In genomic region chr6:53311586-53311935, GRCh38 we compare ENCODE assay signal across 16 cellular contexts. TPM values are rescaled to one million over a fixed set of nuclear protein-coding genes. Genes with fewer than 3 reads are reported as not detected.
DNase-seq lines count a peak whose midpoint lies in the region; ATAC-seq and TF ChIP-seq lines count a peak whose summit lies in the region.
"Had no signal": no experiment of that assay in that cellular context is flagged by ENCODE, and none has a peak within 500 bp of the region (broad histone marks: within the 10 kb centered on the region; RNA-seq: fewer than 3 reads in every experiment).

No MANE protein-coding gene starts in this region.

- H3K4me1 Mint-ChIP-seq in activated CD4-positive, alpha-beta T cell treated with anti-CD3 and anti-CD28 coated beads, Interleukin-2, amount 10 ng/mL, durations not matched to agents 24 days and 14 days, result peaks cover 78% of the 10 kb centered on the region
- peaks cover 88% of the 10 kb centered on the region for H3K4me1 Mint-ChIP-seq in activated CD4-positive, alpha-beta T cell treated with anti-CD3 and anti-CD28 coated beads, Interleukin-2, amount 10 ng/mL, durations not matched to agents 7 days and 5 days
- H3K4me1 Mint-ChIP-seq in HFFc6 (ENCODE audit: low read depth) (peaks cover 98% of the 10 kb centered on the region), naive B cell (peaks cover 78 to 96% (median 89%) of the 10 kb centered on the region in 3 donors)
- peaks cover 92% of the 10 kb centered on the region for H3K4me1 Mint-ChIP-seq in activated T-helper 2 cell treated with anti-CD3 and anti-CD28 coated beads, Interferon-gamma antibody, Interleukin-2, Interleukin-4, amounts not matched to agents 10 μg/mL and 5 μg/mL and 100 μg/mL, durations not matched to agents 14 hours and 24 hours and 36 hours (ENCODE audit: low read depth)

- no peak overlapping the region for H3K4me3 Mint-ChIP-seq in activated CD4-positive, alpha-beta T cell treated with anti-CD3 and anti-CD28 coated beads, Interleukin-2, amount 10 ng/mL, durations not matched to agents 24 days and 14 days
- no peak overlapping the region for H3K4me3 Mint-ChIP-seq in activated CD4-positive, alpha-beta T cell treated with anti-CD3 and anti-CD28 coated beads, Interleukin-2, amount 10 ng/mL, durations not matched to agents 7 days and 5 days
- H3K4me3 Mint-ChIP-seq in HFFc6 (peak overlapping the region; percentile 15; the same call in 1 of the 2 replicates), naive B cell (peak overlapping the region in 3 of 8 donors; percentile 20 to 81 (median 32))
- peak overlapping the region; percentile 8 for H3K4me3 Mint-ChIP-seq in activated T-helper 2 cell treated with anti-CD3 and anti-CD28 coated beads, Interferon-gamma antibody, Interleukin-2, Interleukin-4, amounts not matched to agents 10 μg/mL and 5 μg/mL and 100 μg/mL, durations not matched to agents 14 hours and 24 hours and 36 hours (ENCODE audit: low read depth)

- no peak for TF ChIP-seq CTCF in HFFc6 (IDR thresholded peaks at IDR 0.05)

- H3K27ac Mint-ChIP-seq in activated CD4-positive, alpha-beta T cell treated with anti-CD3 and anti-CD28 coated beads, Interleukin-2, amount 10 ng/mL, durations not matched to agents 24 days and 14 days, result peak overlapping the region; percentile 72
- no peak overlapping the region for H3K27ac Mint-ChIP-seq in activated CD4-positive, alpha-beta T cell treated with anti-CD3 and anti-CD28 coated beads, Interleukin-2, amount 10 ng/mL, durations not matched to agents 7 days and 5 days
- H3K27ac Mint-ChIP-seq in HFFc6, result peak overlapping the region; percentile 25
- H3K27ac Mint-ChIP-seq in activated T-helper 2 cell treated with anti-CD3 and anti-CD28 coated beads, Interferon-gamma antibody, Interleukin-2, Interleukin-4, amounts not matched to agents 10 μg/mL and 5 μg/mL and 100 μg/mL, durations not matched to agents 14 hours and 24 hours and 36 hours, result peak overlapping the region; percentile 74
- H3K27ac Mint-ChIP-seq in naive B cell, result peak overlapping the region; percentile 63 to 97 (median 91)
- H3K27ac Mint-ChIP-seq: progenitor cell of endocrine pancreas had no signal

- ATAC-seq in naive B cell (ENCODE audit: low read depth in 2 of 2), result no peak
- no peak for ATAC-seq in GM19452 (IDR thresholded peaks at IDR 0.05; ENCODE audit: unreplicated experiment)
- ATAC-seq: A549 had no signal

- H3K9me3 Mint-ChIP-seq in activated CD4-positive, alpha-beta T cell treated with anti-CD3 and anti-CD28 coated beads, Interleukin-2, amount 10 ng/mL, durations not matched to agents 24 days and 14 days, result no peaks in the 10 kb centered on the region
- H3K9me3 Mint-ChIP-seq in activated CD4-positive, alpha-beta T cell treated with anti-CD3 and anti-CD28 coated beads, Interleukin-2, amount 10 ng/mL, durations not matched to agents 7 days and 5 days, result no peaks in the 10 kb centered on the region
- peaks cover 6% of the 10 kb centered on the region; the same call in 1 of the 2 replicates for H3K9me3 Mint-ChIP-seq in HFFc6
- no peaks in the 10 kb centered on the region for H3K9me3 Mint-ChIP-seq in activated T-helper 2 cell treated with anti-CD3 and anti-CD28 coated beads, Interferon-gamma antibody, Interleukin-2, Interleukin-4, amounts not matched to agents 10 μg/mL and 5 μg/mL and 100 μg/mL, durations not matched to agents 14 hours and 24 hours and 36 hours
- H3K9me3 Mint-ChIP-seq in naive B cell, result no peaks in the 10 kb centered on the region

- H3K27me3 Mint-ChIP-seq in activated CD4-positive, alpha-beta T cell treated with anti-CD3 and anti-CD28 coated beads, Interleukin-2, amount 10 ng/mL, durations not matched to agents 24 days and 14 days, result no peaks in the 10 kb centered on the region
- H3K27me3 Mint-ChIP-seq in activated CD4-positive, alpha-beta T cell treated with anti-CD3 and anti-CD28 coated beads, Interleukin-2, amount 10 ng/mL, durations not matched to agents 7 days and 5 days, result no peaks in the 10 kb centered on the region
- H3K27me3 Mint-ChIP-seq in HFFc6 (ENCODE audit: insufficient read depth) (no peaks in the 10 kb centered on the region; the same call in 1 of the 2 replicates), naive B cell (no peaks in the 10 kb centered on the region)
- no peaks in the 10 kb centered on the region for H3K27me3 Mint-ChIP-seq in activated T-helper 2 cell treated with anti-CD3 and anti-CD28 coated beads, Interferon-gamma antibody, Interleukin-2, Interleukin-4, amounts not matched to agents 10 μg/mL and 5 μg/mL and 100 μg/mL, durations not matched to agents 14 hours and 24 hours and 36 hours (ENCODE audit: low read depth)
- H3K27me3 Mint-ChIP-seq: progenitor cell of endocrine pancreas had no signal

- intact Hi-C loops in activated CD4-positive, alpha-beta T cell treated with anti-CD3 and anti-CD28 coated beads, Interleukin-2, amount 10 ng/mL, durations not matched to agents 24 days and 14 days (cut with micrococcal nuclease), result no loop called here
- intact Hi-C loops in activated T-helper 2 cell treated with anti-CD3 and anti-CD28 coated beads, Interferon-gamma antibody, Interleukin-2, Interleukin-4, amounts not matched to agents 10 μg/mL and 5 μg/mL and 100 μg/mL, durations not matched to agents 14 hours and 24 hours and 36 hours (cut with micrococcal nuclease), result no loop called here

- POLR2A ChIA-PET in activated CD4-positive, alpha-beta T cell treated with anti-CD3 and anti-CD28 coated beads, Interleukin-2, amount 10 ng/mL, durations not matched to agents 7 days and 5 days (lab: Charles Lee), result no interaction called here

- H3K36me3 Mint-ChIP-seq in activated CD4-positive, alpha-beta T cell treated with anti-CD3 and anti-CD28 coated beads, Interleukin-2, amount 10 ng/mL, durations not matched to agents 24 days and 14 days (ENCODE audit: low read depth), result peaks cover 11% of the 10 kb centered on the region
- H3K36me3 Mint-ChIP-seq in activated CD4-positive, alpha-beta T cell treated with anti-CD3 and anti-CD28 coated beads, Interleukin-2, amount 10 ng/mL, durations not matched to agents 7 days and 5 days (ENCODE audit: low read depth), result peaks cover 21% of the 10 kb centered on the region
- peaks cover 9% of the 10 kb centered on the region for H3K36me3 Mint-ChIP-seq in HFFc6 (ENCODE audit: low read depth)
- H3K36me3 Mint-ChIP-seq in activated T-helper 2 cell treated with anti-CD3 and anti-CD28 coated beads, Interferon-gamma antibody, Interleukin-2, Interleukin-4, amounts not matched to agents 10 μg/mL and 5 μg/mL and 100 μg/mL, durations not matched to agents 14 hours and 24 hours and 36 hours (ENCODE audit: low read depth), result peaks cover 25% of the 10 kb centered on the region
- peaks cover 0 to 5% of the 10 kb centered on the region in 2 donors for H3K36me3 Mint-ChIP-seq in naive B cell

- DNase-seq in activated CD4-positive, alpha-beta T cell treated with anti-CD3 and anti-CD28 coated beads, Interleukin-2, amount 10 ng/mL, durations not matched to agents 24 days and 14 days, result no peak
- DNase-seq in activated CD4-positive, alpha-beta T cell treated with anti-CD3 and anti-CD28 coated beads, Interleukin-2, amount 10 ng/mL, durations not matched to agents 7 days and 5 days, result no peak
- DNase-seq in HFFc6, result peak; percentile 53
- DNase-seq in activated T-helper 2 cell treated with anti-CD3 and anti-CD28 coated beads, Interferon-gamma antibody, Interleukin-2, Interleukin-4, amounts not matched to agents 10 μg/mL and 5 μg/mL and 100 μg/mL, durations not matched to agents 14 hours and 24 hours and 36 hours (ENCODE audit: low spot score), result no peak
- no peak for DNase-seq in naive B cell
- no peak for DNase-seq in MV-4-11 (lab: John Stamatoyannopoulos, UW)
- no peak for DNase-seq in putamen (ENCODE audit: low spot score)
- DNase-seq: activated CD4-positive, alpha-beta T cell treated with anti-CD3 and anti-CD28 coated beads, Interleukin-2, amount 50 U/mL, for 48 hours; Calu3; effector CD4-positive, alpha-beta T cell; left ventricle myocardium inferior; spleen; T1000 had no signal

- CTCF ChIA-PET in activated CD4-positive, alpha-beta T cell treated with anti-CD3 and anti-CD28 coated beads, Interleukin-2, amount 10 ng/mL, durations not matched to agents 7 days and 5 days (lab: Charles Lee), result interaction anchor here (1.1 to 3.2 kb wide), 3 partner anchors 10 to 17 kb away, joined by 7 to 13 read pairs (median 11); no protein-coding TSS in a partner anchor

RNA-seq across cellular contexts. Expression of gene ELOVL5, which starts 37.2 kb away (rescaled TPM):
- 122 and 126 TPM in 2 replicates for total RNA-seq in activated CD4-positive, alpha-beta T cell treated with anti-CD3 and anti-CD28 coated beads, Interleukin-2, amount 10 ng/mL, durations not matched to agents 24 days and 14 days
- total RNA-seq in activated CD4-positive, alpha-beta T cell treated with anti-CD3 and anti-CD28 coated beads, Interleukin-2, amount 10 ng/mL, durations not matched to agents 7 days and 5 days, result 100 to 1,000 TPM; 124 to 152 TPM
- total RNA-seq in HFFc6 (2021; fragmentation: NEBNext Ultra II Directional; extraction: Animal tissue kit (Norgen Biotek cat#: 25700)), result 100 to 1,000 TPM in 2 of 6 experiments, 10 to 100 TPM in 4; 82.0 to 104 (median 89.1) TPM
- total RNA-seq in activated T-helper 2 cell treated with anti-CD3 and anti-CD28 coated beads, Interferon-gamma antibody, Interleukin-2, Interleukin-4, amounts not matched to agents 10 μg/mL and 5 μg/mL and 100 μg/mL, durations not matched to agents 14 hours and 24 hours and 36 hours, result 122 and 133 TPM in 2 replicates
- polyA plus RNA-seq in naive B cell (ENCODE audit: low read depth in 6 of 6), result 100 to 1,000 TPM; 124 to 200 (median 166) TPM

Comparison
In these comparisons a context has a peak if more than half of its experiments do, and no peak if none do; other contexts are left out.
1. H3K4me3 Mint-ChIP-seq: peak in HFFc6 (single experiment) and activated T-helper 2 cell treated with anti-CD3 and anti-CD28 coated beads, Interferon-gamma antibody, Interleukin-2, Interleukin-4, amounts not matched to agents 10 μg/mL and 5 μg/mL and 100 μg/mL, durations not matched to agents 14 hours and 24 hours and 36 hours (single experiment); none in activated CD4-positive, alpha-beta T cell treated with anti-CD3 and anti-CD28 coated beads, Interleukin-2, amount 10 ng/mL, durations not matched to agents 24 days and 14 days (single experiment) and activated CD4-positive, alpha-beta T cell treated with anti-CD3 and anti-CD28 coated beads, Interleukin-2, amount 10 ng/mL, durations not matched to agents 7 days and 5 days (single experiment).